Comparison of ENCODE assay signal across 14 cellular contexts in the genomic region with DNA sequence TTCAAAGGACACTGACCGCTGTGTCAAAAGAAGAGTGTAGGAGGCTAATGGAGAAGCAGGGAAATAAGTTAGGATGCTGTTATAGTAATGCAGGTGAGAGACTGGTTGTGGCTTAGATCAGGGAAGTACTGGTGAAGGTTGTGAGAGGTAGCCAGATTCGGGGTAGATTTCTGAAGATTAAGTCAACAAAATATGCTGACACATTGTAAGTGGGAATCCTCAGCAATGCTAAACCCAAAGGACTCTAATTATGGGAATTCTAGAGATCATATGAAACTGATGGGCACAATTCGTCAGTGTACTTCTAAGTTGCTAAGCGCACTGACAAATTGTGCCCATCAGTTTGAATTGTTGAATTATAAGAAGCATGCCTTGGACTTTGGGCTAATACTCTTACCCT. TPM values are rescaled to one million over a fixed set of nuclear protein-coding genes. Genes with fewer than 3 reads are reported as not detected.
DNase-seq lines count a peak whose midpoint lies in the region; ATAC-seq, FAIRE-seq and TF ChIP-seq lines count a peak whose summit lies in the region.
"Had no signal": no experiment of that assay in that cellular context is flagged by ENCODE, and none has a peak within 500 bp of the region (broad histone marks: within the 10 kb centered on the region; RNA-seq: fewer than 3 reads in every experiment).

No MANE protein-coding gene starts in this region.

- no peaks in the 10 kb centered on the region for H3K9me1 ChIP-seq in K562 (ENCODE audit: control insufficient read depth, insufficient read depth, low read length)

- H2AFZ ChIP-seq in H9 (ENCODE audit: low read length) (no peak overlapping the region), K562 (ENCODE audit: low read depth, low read length) (no peak overlapping the region)

- H2BK20ac ChIP-seq in H9 (ENCODE audit: low read depth, low read length, poor library complexity, severe bottlenecking), result no peak overlapping the region

- no peak overlapping the region for H2AK5ac ChIP-seq in H9 (ENCODE audit: insufficient read length, low read length)

- H3T11ph ChIP-seq in H9 (ENCODE audit: low read length), result no peak overlapping the region

- no peak overlapping the region for H4K5ac ChIP-seq in H9 (ENCODE audit: insufficient read length, low read depth, low read length)

- DNase-seq in activated CD4-positive, alpha-beta T cell treated with anti-CD3 and anti-CD28 coated beads for 36 hours, result no peak
- no peak for DNase-seq in activated CD4-positive, alpha-beta T cell treated with anti-CD3 and anti-CD28 coated beads for 4 hours
- DNase-seq in H9, result no peak
- DNase-seq in K562 (ENCODE audit: extremely low read depth in 1 of 4, low spot score in 3 of 4), result no peak
- no peak for DNase-seq in progenitor cell of endocrine pancreas (ENCODE audit: low spot score, unreplicated experiment)
- no peak for DNase-seq in stimulated activated CD4-positive, alpha-beta T cell treated with anti-CD3 and anti-CD28 coated beads, Interleukin-15, amount 100 ng/mL, for 24 hours
- DNase-seq: ACHN; Calu3; CD4-positive, alpha-beta T cell; DMS 273 treated with DMSO at 0.1 percent for 48 hours had no signal

- no peak for TF ChIP-seq EP300 in K562 (IDR thresholded peaks at IDR 0.05; ENCODE audit: low read length)

- peak overlapping the region; percentile 2 for H3K27ac Mint-ChIP-seq in activated CD4-positive, alpha-beta T cell treated with anti-CD3 and anti-CD28 coated beads for 36 hours
- peak overlapping the region; percentile 0 to 13 (median 4); a peak in 3 of 7 replicates for H3K27ac Mint-ChIP-seq in H9
- H3K27ac Mint-ChIP-seq in progenitor cell of endocrine pancreas, result peak overlapping the region; percentile 33
- H3K27ac Mint-ChIP-seq: CD4-positive, alpha-beta T cell had no signal

- WGBS in H9 (ENCODE audit: extremely low coverage, insufficient read length, low lambda C conversion rate), result no CpG with 5 or more reads among the region's 4 CpGs
- WGBS in K562 (ENCODE audit: insufficient coverage, low coverage, missing lambda C conversion rate), result 74% methylated on average over 4 of the region's 4 CpGs

- ATAC-seq in activated CD4-positive, alpha-beta T cell treated with anti-CD3 and anti-CD28 coated beads for 36 hours, result no peak
- ATAC-seq in K562, result no peak
- ATAC-seq in HG03159 (IDR thresholded peaks at IDR 0.05; ENCODE audit: unreplicated experiment), result no peak
- ATAC-seq: HCT116 had no signal

- no peak overlapping the region for H3K23ac ChIP-seq in H9 (ENCODE audit: insufficient read length, low read depth, low read length)

- no peak for TF ChIP-seq RAD21 in K562 (CRISPR knock-in tag; conservative IDR thresholded peaks at IDR 0.05 in 1 of 2, IDR thresholded peaks at IDR 0.05 in 1 of 2)

- H3K4ac ChIP-seq in H9 (ENCODE audit: low read depth, low read length), result no peak overlapping the region

- peaks cover 4% of the 10 kb centered on the region; the same call in 1 of the 2 replicates for H3K79me2 ChIP-seq in H9 (ENCODE audit: insufficient read depth, low read length)
- peaks cover 22% of the 10 kb centered on the region for H3K79me2 ChIP-seq in K562 (ENCODE audit: control insufficient read depth, insufficient read depth, low read length)

- H3K4me1 ChIP-seq in H9 (ENCODE audit: insufficient read depth, low read length), result no peaks in the 10 kb centered on the region
- H3K4me1 ChIP-seq in K562 (replicated peaks in 1 of 2; ENCODE audit: control insufficient read depth in 2 of 2, insufficient read depth in 2 of 2, low read length in 2 of 2), result no peaks in the 10 kb centered on the region; a peak in 1 of 5 replicates
- H3K4me1 ChIP-seq: BLaER1 treated with 17β-estradiol and CSF1 and Interleukin-3, amounts not matched to agents 10 nM and 100 nM had no signal

- peaks cover 36% of the 10 kb centered on the region for H3K36me3 ChIP-seq in K562 (ENCODE audit: control insufficient read depth, insufficient read depth, low read length)

- no peak for TF ChIP-seq POLR2A in K562 (conservative IDR thresholded peaks at IDR 0.05)

- intact Hi-C loops in activated CD4-positive, alpha-beta T cell treated with anti-CD3 and anti-CD28 coated beads for 36 hours (cut with DNase I, micrococcal nuclease), result no loop called here
- intact Hi-C loops in K562 (cut with micrococcal nuclease), result no loop called here

- no peak overlapping the region for H3K18ac ChIP-seq in H9 (ENCODE audit: insufficient read length, low read depth, low read length)

- no peak for FAIRE-seq in K562 (lab: Jason Lieb, UNC)

- in situ Hi-C loops in K562 (cut with MboI), result no loop called here

- H3K4me2 ChIP-seq in H9 (ENCODE audit: insufficient read depth, insufficient read length, low read length) (no peak overlapping the region), K562 (ENCODE audit: insufficient read depth, low read length) (no peak overlapping the region)
- H3K4me2 ChIP-seq: BLaER1 treated with 17β-estradiol and CSF1 and Interleukin-3, amounts not matched to agents 10 nM and 100 nM had no signal

- H3K27ac ChIP-seq in H9 (ENCODE audit: insufficient read length, low read depth, low read length) (no peak overlapping the region), K562 (ENCODE audit: extremely low read depth, low read depth, low read length) (no peak overlapping the region)
- H3K27ac ChIP-seq: 22Rv1; BLaER1 treated with 17β-estradiol and CSF1 and Interleukin-3, amounts not matched to agents 10 nM and 100 nM had no signal

- no peak overlapping the region for H2BK5ac ChIP-seq in H9 (ENCODE audit: insufficient read length, low read length)

- no peak overlapping the region for H4K91ac ChIP-seq in H9 (ENCODE audit: insufficient read length, low read depth, low read length)

- H3K4me1 Mint-ChIP-seq in activated CD4-positive, alpha-beta T cell treated with anti-CD3 and anti-CD28 coated beads for 36 hours, result peaks cover 6% of the 10 kb centered on the region
- no peaks in the 10 kb centered on the region for H3K4me1 Mint-ChIP-seq in H9
- peaks cover 6% of the 10 kb centered on the region for H3K4me1 Mint-ChIP-seq in progenitor cell of endocrine pancreas (ENCODE audit: low read depth)

- TF ChIP-seq CTCF in H9 (conservative IDR thresholded peaks at IDR 0.05) (no peak), K562 (IDR thresholded peaks at IDR 0.05 in 2 of 3, conservative IDR thresholded peaks at IDR 0.05 in 1 of 3; ENCODE audit: insufficient read depth in 2 of 3, low read depth in 1 of 3, low read length in 3 of 3) (no peak), progenitor cell of endocrine pancreas (IDR thresholded peaks at IDR 0.05; ENCODE audit: unreplicated experiment) (no peak)

- H2BK120ac ChIP-seq in H9 (ENCODE audit: low read depth, low read length, poor library complexity, severe bottlenecking), result no peak overlapping the region

- H3K9me3 ChIP-seq in H9 (ENCODE audit: control insufficient read depth, low read depth, low read length) (no peaks in the 10 kb centered on the region), K562 (replicated peaks; ENCODE audit: control insufficient read depth, insufficient read depth, low read depth, low read length) (no peaks in the 10 kb centered on the region)
- H3K9me3 ChIP-seq: BLaER1 treated with 17β-estradiol and CSF1 and Interleukin-3, amounts not matched to agents 10 nM and 100 nM had no signal

- no peak overlapping the region for H2BK15ac ChIP-seq in H9 (ENCODE audit: low read depth, low read length)

- H3K9ac ChIP-seq in H9 (ENCODE audit: extremely low read depth, insufficient read length, low read length), result no peak overlapping the region
- no peak overlapping the region for H3K9ac ChIP-seq in K562 (ENCODE audit: insufficient read depth in 1 of 2, low read depth in 2 of 2, low read length in 2 of 2)
- H3K9ac ChIP-seq: BLaER1 treated with 17β-estradiol and CSF1 and Interleukin-3, amounts not matched to agents 10 nM and 100 nM had no signal

- H4K20me1 ChIP-seq in H9 (ENCODE audit: control insufficient read depth, insufficient read depth, insufficient read length) (no peaks in the 10 kb centered on the region), K562 (replicated peaks; ENCODE audit: control insufficient read depth, insufficient read depth, low read length) (no peaks in the 10 kb centered on the region)

- H3K27me3 ChIP-seq in H9 (ENCODE audit: insufficient read depth, low read length) (no peaks in the 10 kb centered on the region), K562 (ENCODE audit: control insufficient read depth in 2 of 2, insufficient read depth in 2 of 2, low read length in 2 of 2) (no peaks in the 10 kb centered on the region)
- H3K27me3 ChIP-seq: BLaER1 treated with 17β-estradiol and CSF1 and Interleukin-3, amounts not matched to agents 10 nM and 100 nM had no signal

- no peak overlapping the region for H2BK12ac ChIP-seq in H9 (ENCODE audit: insufficient read length, low read depth, low read length)

- CTCF ChIA-PET in activated CD4-positive, alpha-beta T cell treated with anti-CD3 and anti-CD28 coated beads for 36 hours (lab: Charles Lee), result interaction anchor here (1.5 to 2.2 kb wide), 3 partner anchors 10 to 36 kb away, joined by 4 to 6 read pairs (median 4); no protein-coding TSS in a partner anchor
- CTCF ChIA-PET in K562 (lab: Yijun Ruan, JAX; ENCODE audit: low intra/inter-chr PET ratio), result no interaction called here

- no peak overlapping the region for H4K8ac ChIP-seq in H9 (replicated peaks; ENCODE audit: insufficient read length, low read depth, low read length)

- no peak overlapping the region for H3K14ac ChIP-seq in H9 (ENCODE audit: insufficient read depth, low read length)

- peaks cover 22% of the 10 kb centered on the region for H3K36me3 Mint-ChIP-seq in activated CD4-positive, alpha-beta T cell treated with anti-CD3 and anti-CD28 coated beads for 36 hours (ENCODE audit: low read depth)
- H3K36me3 Mint-ChIP-seq in H9 (ENCODE audit: insufficient read depth in 1 of 3, low read depth in 3 of 3) (peaks cover 18 to 35% (median 23%) of the 10 kb centered on the region in 3 experiments; a peak in 6 of 7 replicates), progenitor cell of endocrine pancreas (ENCODE audit: insufficient read depth) (peaks cover 17% of the 10 kb centered on the region)

- no TSS peak for BruUV-seq in K562 (replicated peaks; lab: Mats Ljungman, UMichigan)

- H3K79me1 ChIP-seq in H9 (ENCODE audit: insufficient read depth, low read depth, low read length, poor library complexity, severe bottlenecking), result peaks cover 6% of the 10 kb centered on the region

- H3K56ac ChIP-seq in H9 (ENCODE audit: insufficient read length, low read depth, low read length), result no peak overlapping the region

- no peak overlapping the region for H3K4me3 Mint-ChIP-seq in activated CD4-positive, alpha-beta T cell treated with anti-CD3 and anti-CD28 coated beads for 36 hours
- H3K4me3 Mint-ChIP-seq in H9 (no peak overlapping the region), progenitor cell of endocrine pancreas (ENCODE audit: low read depth) (no peak overlapping the region)
- H3K4me3 Mint-ChIP-seq: CD4-positive, alpha-beta T cell had no signal

- no peaks in the 10 kb centered on the region for H3K27me3 Mint-ChIP-seq in activated CD4-positive, alpha-beta T cell treated with anti-CD3 and anti-CD28 coated beads for 36 hours
- H3K27me3 Mint-ChIP-seq in H9 (ENCODE audit: low read depth) (no peaks in the 10 kb centered on the region), progenitor cell of endocrine pancreas (no peaks in the 10 kb centered on the region)
- H3K27me3 Mint-ChIP-seq: CD4-positive, alpha-beta T cell had no signal

- POLR2A ChIA-PET in activated CD4-positive, alpha-beta T cell treated with anti-CD3 and anti-CD28 coated beads for 36 hours (lab: Charles Lee), result no interaction called here
- POLR2A ChIA-PET in K562 (lab: Yijun Ruan, JAX), result interaction anchor here (4.3 kb wide), 1 partner anchor 10 kb away, joined by 21 read pairs; the partner anchor contains the start of gene ZNF143

- no peaks in the 10 kb centered on the region for H3K9me3 Mint-ChIP-seq in activated CD4-positive, alpha-beta T cell treated with anti-CD3 and anti-CD28 coated beads for 36 hours (ENCODE audit: low read depth)
- H3K9me3 Mint-ChIP-seq in H9 (no peaks in the 10 kb centered on the region), progenitor cell of endocrine pancreas (ENCODE audit: low read depth) (no peaks in the 10 kb centered on the region)
- H3K9me3 Mint-ChIP-seq: CD4-positive, alpha-beta T cell had no signal

- no peak overlapping the region for H3K4me3 ChIP-seq in K562
- H3K4me3 ChIP-seq: BLaER1 treated with 17β-estradiol and CSF1 and Interleukin-3, amounts not matched to agents 10 nM and 100 nM had no signal

- no peaks in the 10 kb centered on the region for H3K23me2 ChIP-seq in H9 (ENCODE audit: insufficient read length, low read depth, low read length, poor library complexity, severe bottlenecking)

RNA-seq across cellular contexts. Expression of gene ZNF143, which starts 10.0 kb away (rescaled TPM):
- total RNA-seq in activated CD4-positive, alpha-beta T cell treated with anti-CD3 and anti-CD28 coated beads for 36 hours, result 10 to 100 TPM; 32.6 to 34.9 TPM
- 23.2 and 29.2 TPM in 2 replicates for total RNA-seq in H9 (2021)
- 85.5 and 119 TPM in 2 replicates for total RNA-seq in K562 (2011; cell fraction: chromatin; rRNA removed; ENCODE audit: low replicate concordance)
- total RNA-seq in K562 (2011; cell fraction: nucleolus; rRNA removed), result 30.0 and 35.1 TPM in 2 replicates
- 53.7 and 56.1 TPM in 2 replicates for total RNA-seq in K562 (2011; cell fraction: nucleoplasm; rRNA removed)
- 17.3 and 23.6 TPM in 2 replicates for total RNA-seq in K562 (2014; rRNA removed)
- total RNA-seq in K562 (2014; rRNA removed; fragmentation: Illumina TruSeq; extraction: Trizol), result 29.8 and 32.9 TPM in 2 replicates
- total RNA-seq in K562 (2015; rRNA removed; fragmentation: Illumina TruSeq; extraction: Trizol), result 25.6 and 27.1 TPM in 2 replicates
- total RNA-seq in K562 (2021), result 26.2 and 30.4 TPM in 2 replicates
- polyA plus RNA-seq in K562 (2011; rRNA removed), result 55.6 and 58.5 TPM in 2 replicates
- 52.1 and 62.9 TPM in 2 replicates for polyA plus RNA-seq in K562 (2011; cell fraction: cytosol; rRNA removed)
- 28.2 and 34.4 TPM in 2 replicates for polyA plus RNA-seq in K562 (2011; cell fraction: nucleus; rRNA removed)
- polyA plus RNA-seq in K562 (2012), result 15.1 and 22.0 TPM in 2 replicates
- polyA plus RNA-seq in K562 (2014; fragmentation: Illumina TruSeq; extraction: Trizol), result 21.5 and 28.2 TPM in 2 replicates
- 10 to 100 TPM; 18.4 to 34.4 TPM for polyA plus RNA-seq in K562 (2014; fragmentation: Nextera tagmentation; extraction: Ambion mirVana)
- polyA plus RNA-seq in K562 (2014; rRNA removed), result 16.8 and 19.8 TPM in 2 replicates
- 137 and 171 TPM in 2 replicates for polyA minus RNA-seq in K562 (2011; rRNA and poly(A)+ RNA removed)
- 34.4 and 36.6 TPM in 2 replicates for polyA minus RNA-seq in K562 (2011; cell fraction: cytosol; rRNA and poly(A)+ RNA removed)
- 23.7 and 43.3 TPM in 2 replicates for polyA minus RNA-seq in K562 (2011; cell fraction: nucleus; rRNA and poly(A)+ RNA removed)
- total RNA-seq in progenitor cell of endocrine pancreas, result 42.6 and 50.8 TPM in 2 replicates
